In genomic region chr13:100473087-100473486, GRCh38 we compare ENCODE assay signal across 27 cellular contexts.
DNase-seq lines count a peak whose midpoint lies in the region; ATAC-seq, FAIRE-seq and TF ChIP-seq lines count a peak whose summit lies in the region.
"Had no signal": no experiment of that assay in that cellular context is flagged by ENCODE, and none has a peak within 500 bp of the region (broad histone marks: within the 10 kb centered on the region; RNA-seq: fewer than 3 reads in every experiment).

No MANE protein-coding gene starts in this region.

- no peak overlapping the region for H2BK5ac ChIP-seq in H1 (ENCODE audit: low read depth, low read length)

- POLR2A ChIA-PET in H1 (lab: Charles Lee; ENCODE audit: partially characterized antibody): interaction anchor here (1.2 kb wide), 1 partner anchor 12 kb away, joined by 4 read pairs; no protein-coding TSS in a partner anchor

- peak in 1 of 2 experiments; percentile 27; a peak in 1 of 4 replicates for TF ChIP-seq RAD21 in H1 (IDR thresholded peaks at IDR 0.05 in 1 of 2, conservative IDR thresholded peaks at IDR 0.05 in 1 of 2; ENCODE audit: low read depth in 2 of 2, low read length in 2 of 2)

- no peaks in the 10 kb centered on the region; the same call in 1 of the 2 replicates for H3K23me2 ChIP-seq in H1 (ENCODE audit: low read depth, low read length)

- no peak overlapping the region for H2BK12ac ChIP-seq in H1 (ENCODE audit: low read depth, low read length)

- H3K14ac ChIP-seq in H1 (ENCODE audit: insufficient read length): no peak overlapping the region

- H4K8ac ChIP-seq in H1 (ENCODE audit: extremely low read depth, insufficient read depth, low read length): no peak overlapping the region

- 55% methylated on average over 10 of the region's 10 CpGs; no CpG with 5 or more reads in 1 of the 2 experiments for WGBS in H1 (ENCODE audit: extremely low coverage in 1 of 2, insufficient coverage in 1 of 2, insufficient read length in 1 of 2, insufficient replicate concordance in 2 of 2, low coverage in 1 of 2, low lambda C conversion rate in 2 of 2, missing lambda C conversion rate in 1 of 2), 2 experiments

- DNase-seq in H7 (peak; percentile 49), NCI-H69 (lab: John Stamatoyannopoulos, UW) (peak; percentile 66), H1 (ENCODE audit: low read depth in 1 of 2, low spot score in 2 of 2) (peak in 1 of 2 experiments; percentile 57), neural progenitor cell (ENCODE audit: low spot score) (peak; percentile 87), pons (ENCODE audit: low spot score) (no peak), anterior cingulate cortex (lab: John Stamatoyannopoulos, UW) (no peak)
- DNase-seq: activated CD4-positive, alpha-beta T cell treated with anti-CD3 and anti-CD28 coated beads for 36 hours; activated T-cell treated with anti-CD3 and anti-CD28 coated beads, Interleukin-2, amount 50 U/mL, for 24 hours; Calu3; colonic mucosa; esophagus squamous epithelium; left ventricle myocardium superior; NCI-H2029; SHP77 treated with DMSO at 0.1 percent for 48 hours; small intestine; stimulated activated CD4-positive, alpha-beta T cell treated with anti-CD3 and anti-CD28 coated beads, Interleukin-2, amount 100 ng/mL, for 24 hours; substantia nigra; T-cell had no signal

- peaks cover 13% of the 10 kb centered on the region for H3K36me3 Mint-ChIP-seq in neural progenitor cell

- H3K27ac ChIP-seq in H1 (ENCODE audit: low read depth, low read length) (no peak overlapping the region), neural progenitor cell (peak overlapping the region; percentile 84)
- H3K27ac ChIP-seq: BLaER1 treated with 17β-estradiol and CSF1 and Interleukin-3, amounts not matched to agents 10 nM and 100 nM; colonic mucosa; esophagus squamous epithelium; hepatocyte; HL-60; neutrophil had no signal

- no peak overlapping the region for H2BK15ac ChIP-seq in H1 (ENCODE audit: low read length)

- no peak for TF ChIP-seq POLR2A in H1 (IDR thresholded peaks at IDR 0.05; ENCODE audit: control extremely low read depth in 1 of 2, low read depth in 2 of 2, low read length in 2 of 2)

- TF ChIP-seq CTCF in H1 (IDR thresholded peaks at IDR 0.05; ENCODE audit: control extremely low read depth in 1 of 3, insufficient read depth in 1 of 3, low read depth in 1 of 3, low read length in 3 of 3) (no peak), neural progenitor cell (IDR thresholded peaks at IDR 0.05) (peak; percentile 6)

- H4K5ac ChIP-seq in H1 (ENCODE audit: insufficient read length, low read depth, low read length): no peak overlapping the region

- no peak overlapping the region for H2AK5ac ChIP-seq in H1 (ENCODE audit: low read depth, low read length)

- no peak overlapping the region; the same call in 1 of the 2 replicates for H3K18ac ChIP-seq in H1 (ENCODE audit: extremely low read depth, low read length)

- H3K56ac ChIP-seq in H1 (replicated peaks; ENCODE audit: insufficient read length, low read depth, low read length): no peak overlapping the region

- H2BK120ac ChIP-seq in H1 (replicated peaks; ENCODE audit: low read depth, low read length): no peak overlapping the region

- H3K4me3 Mint-ChIP-seq in neural progenitor cell: peak overlapping the region; percentile 65
- H3K4me3 Mint-ChIP-seq: activated CD4-positive, alpha-beta T cell treated with anti-CD3 and anti-CD28 coated beads for 36 hours; activated T-cell treated with anti-CD3 and anti-CD28 coated beads, Interleukin-2, amount 50 U/mL, for 24 hours; T-cell had no signal

- H3K9me3 ChIP-seq in H1 (ENCODE audit: insufficient read depth in 2 of 2, low read depth in 1 of 2, low read length in 1 of 2) (no peaks in the 10 kb centered on the region), neural progenitor cell (ENCODE audit: low read depth) (no peaks in the 10 kb centered on the region)
- H3K9me3 ChIP-seq: colonic mucosa, esophagus squamous epithelium, neutrophil had no signal

- TF ChIP-seq EP300 in H1 (IDR thresholded peaks at IDR 0.05; ENCODE audit: borderline replicate concordance in 1 of 2, low read depth in 2 of 2, low read length in 2 of 2): no peak

- H3K4me3 ChIP-seq in H7 (ENCODE audit: insufficient read depth, low read depth, low read length) (no peak overlapping the region), H1 (ENCODE audit: extremely low read depth in 1 of 4, insufficient read depth in 2 of 4, low read depth in 3 of 4, low read length in 4 of 4) (no peak overlapping the region), neural progenitor cell (peak overlapping the region; percentile 33)
- H3K4me3 ChIP-seq: BLaER1 treated with 17β-estradiol and CSF1 and Interleukin-3, amounts not matched to agents 10 nM and 100 nM; colonic mucosa; esophagus squamous epithelium; hepatocyte had no signal

- no peak overlapping the region for H2BK20ac ChIP-seq in H1 (ENCODE audit: low read length)

- H3K79me2 ChIP-seq in H1 (ENCODE audit: control insufficient read depth in 1 of 2, insufficient read depth in 2 of 2, low read length in 2 of 2): no peaks in the 10 kb centered on the region
- H3K79me2 ChIP-seq in neural progenitor cell (ENCODE audit: low read depth): no peaks in the 10 kb centered on the region
- H3K79me2 ChIP-seq: hepatocyte had no signal

- peak overlapping the region in 1 of 2 experiments; percentile 1; a peak in 1 of 4 replicates for H3K4me2 ChIP-seq in H1 (ENCODE audit: insufficient read depth in 1 of 2, low read depth in 2 of 2, low read length in 2 of 2)
- peak overlapping the region; percentile 78 for H3K4me2 ChIP-seq in neural progenitor cell
- H3K4me2 ChIP-seq: BLaER1 treated with 17β-estradiol and CSF1 and Interleukin-3, amounts not matched to agents 10 nM and 100 nM; hepatocyte had no signal

- H3K27me3 Mint-ChIP-seq in neural progenitor cell (ENCODE audit: insufficient read depth, low read depth): peaks cover 3% of the 10 kb centered on the region
- H3K27me3 Mint-ChIP-seq: activated CD4-positive, alpha-beta T cell treated with anti-CD3 and anti-CD28 coated beads for 36 hours; activated T-cell treated with anti-CD3 and anti-CD28 coated beads, Interleukin-2, amount 50 U/mL, for 24 hours; T-cell had no signal

- peak; percentile 57 for FAIRE-seq in H1 (lab: Jason Lieb, UNC)
- FAIRE-seq: frontal cortex, GM12891, HepG2, islet of Langerhans, small intestine had no signal

- H3K4me1 ChIP-seq in H1 (replicated peaks in 1 of 4; ENCODE audit: control insufficient read depth in 3 of 4, insufficient read depth in 4 of 4, low read length in 3 of 4) (peaks cover 6 to 14% (median 9%) of the 10 kb centered on the region in 4 experiments), neural progenitor cell (peaks cover 36% of the 10 kb centered on the region)
- H3K4me1 ChIP-seq: colonic mucosa, esophagus squamous epithelium had no signal

- no peak overlapping the region for H4K91ac ChIP-seq in H1 (replicated peaks; ENCODE audit: insufficient read length, low read length)

- no peak overlapping the region for H3K9ac ChIP-seq in H1 (replicated peaks in 1 of 4; ENCODE audit: extremely low read depth in 1 of 4, low read depth in 3 of 4, low read length in 3 of 4)
- no peak overlapping the region for H3K9ac ChIP-seq in neural progenitor cell
- H3K9ac ChIP-seq: BLaER1 treated with 17β-estradiol and CSF1 and Interleukin-3, amounts not matched to agents 10 nM and 100 nM had no signal

- H3K4me1 Mint-ChIP-seq in neural progenitor cell: peaks cover 56% of the 10 kb centered on the region

- no peaks in the 10 kb centered on the region for H3K79me1 ChIP-seq in H1 (ENCODE audit: low read depth, low read length)

- CTCF ChIA-PET in H1 (lab: Charles Lee; ENCODE audit: partially characterized antibody): interaction anchor here (0.6 to 0.9 kb wide), 3 partner anchors 13 to 192 kb away, joined by 3 to 7 read pairs (median 4); no protein-coding TSS in a partner anchor

- H2AFZ ChIP-seq in H1 (ENCODE audit: low read length) (no peak overlapping the region), neural progenitor cell (replicated peaks) (no peak overlapping the region)
- H2AFZ ChIP-seq: hepatocyte had no signal

- H4K20me1 ChIP-seq in H1 (replicated peaks in 1 of 2; ENCODE audit: control insufficient read depth in 1 of 2, insufficient read depth in 2 of 2, low read length in 2 of 2) (no peaks in the 10 kb centered on the region), neural progenitor cell (ENCODE audit: low read depth) (peaks cover 12% of the 10 kb centered on the region)
- H4K20me1 ChIP-seq: BLaER1 treated with 17β-estradiol and CSF1 and Interleukin-3, amounts not matched to agents 10 nM and 100 nM had no signal

- no peak overlapping the region for H3K23ac ChIP-seq in H1 (ENCODE audit: insufficient read length)

- no peak overlapping the region for H3K4ac ChIP-seq in H1 (replicated peaks; ENCODE audit: insufficient read length, low read depth, low read length)

- peaks cover 19% of the 10 kb centered on the region for H3F3A ChIP-seq in neural progenitor cell (ENCODE audit: low read depth)

- H3K27ac Mint-ChIP-seq in neural progenitor cell: peak overlapping the region; percentile 36
- H3K27ac Mint-ChIP-seq: activated CD4-positive, alpha-beta T cell treated with anti-CD3 and anti-CD28 coated beads for 36 hours; activated T-cell treated with anti-CD3 and anti-CD28 coated beads, Interleukin-2, amount 50 U/mL, for 24 hours; T-cell had no signal

- ATAC-seq in GM18498 (IDR thresholded peaks at IDR 0.05; ENCODE audit: unreplicated experiment): no peak
- ATAC-seq: activated CD4-positive, alpha-beta T cell treated with anti-CD3 and anti-CD28 coated beads for 36 hours; HepG2; left ventricle myocardium superior; T-cell had no signal

- H3K36me3 ChIP-seq in H7 (replicated peaks; ENCODE audit: control insufficient read depth, insufficient read depth, low read length) (no peaks in the 10 kb centered on the region), H1 (ENCODE audit: control insufficient read depth in 2 of 4, insufficient read depth in 4 of 4, low read length in 3 of 4) (no peaks in the 10 kb centered on the region), neural progenitor cell (no peaks in the 10 kb centered on the region)
- H3K36me3 ChIP-seq: BLaER1 treated with 17β-estradiol and CSF1 and Interleukin-3, amounts not matched to agents 10 nM and 100 nM; colonic mucosa; neutrophil had no signal

- H3K27me3 ChIP-seq in H7 (ENCODE audit: control insufficient read depth, insufficient read depth, low read length) (no peaks in the 10 kb centered on the region), H1 (replicated peaks in 1 of 4; ENCODE audit: control insufficient read depth in 3 of 4, extremely low read depth in 1 of 4, insufficient read depth in 3 of 4, low read length in 3 of 4) (no peaks in the 10 kb centered on the region), neural progenitor cell (no peaks in the 10 kb centered on the region)
- H3K27me3 ChIP-seq: BLaER1 treated with 17β-estradiol and CSF1 and Interleukin-3, amounts not matched to agents 10 nM and 100 nM; colonic mucosa; esophagus squamous epithelium; hepatocyte; neutrophil had no signal

- H3K9me3 Mint-ChIP-seq in neural progenitor cell: no peaks in the 10 kb centered on the region
- H3K9me3 Mint-ChIP-seq: activated T-cell treated with anti-CD3 and anti-CD28 coated beads, Interleukin-2, amount 50 U/mL, for 24 hours; T-cell had no signal

TF ChIP-seq in H1, 55 proteins besides CTCF, POLR2A, EP300 and RAD21 (continues in another document):
- TF ChIP-seq CBX8 (IDR thresholded peaks at IDR 0.05; ENCODE audit: borderline replicate concordance, low read depth, low read length) (no peak), SAP30 (IDR thresholded peaks at IDR 0.05; ENCODE audit: insufficient read depth, insufficient replicate concordance, low read length) (no peak), HDAC6 (IDR thresholded peaks at IDR 0.05; ENCODE audit: low read depth, low read length) (no peak), CREB1 (IDR thresholded peaks at IDR 0.05) (no peak)

Comparison
In these comparisons a context has a peak if more than half of its experiments do, and no peak if none do; other contexts are left out.
1. DNase-seq: peak in H7 (single experiment), NCI-H69 (single experiment) and neural progenitor cell (single experiment); none in pons (single experiment) and anterior cingulate cortex (0 of 58).